ENCODE assay signal across 1 cellular context in genomic region chr10:119078422-119079179, GRCh38.
TF ChIP-seq lines count a peak whose summit lies in the region.

No MANE protein-coding gene starts in this region.

TF ChIP-seq in WTC11, 78 proteins besides CTCF, POLR2A, EP300 and RAD21 (continued from another document):
- TF ChIP-seq, protein P1, sequence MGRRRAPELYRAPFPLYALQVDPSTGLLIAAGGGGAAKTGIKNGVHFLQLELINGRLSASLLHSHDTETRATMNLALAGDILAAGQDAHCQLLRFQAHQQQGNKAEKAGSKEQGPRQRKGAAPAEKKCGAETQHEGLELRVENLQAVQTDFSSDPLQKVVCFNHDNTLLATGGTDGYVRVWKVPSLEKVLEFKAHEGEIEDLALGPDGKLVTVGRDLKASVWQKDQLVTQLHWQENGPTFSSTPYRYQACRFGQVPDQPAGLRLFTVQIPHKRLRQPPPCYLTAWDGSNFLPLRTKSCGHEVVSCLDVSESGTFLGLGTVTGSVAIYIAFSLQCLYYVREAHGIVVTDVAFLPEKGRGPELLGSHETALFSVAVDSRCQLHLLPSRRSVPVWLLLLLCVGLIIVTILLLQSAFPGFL (CRISPR knock-in tag; IDR thresholded peaks at IDR 0.05; ENCODE audit: borderline replicate concordance): no peak
- TF ChIP-seq TEAD1 (CRISPR knock-in tag; IDR thresholded peaks at IDR 0.05): no peak
- no peak for TF ChIP-seq ZNF232 (CRISPR knock-in tag; IDR thresholded peaks at IDR 0.05)
